33 cellular contexts compared by ENCODE assay signal in the genomic region with DNA sequence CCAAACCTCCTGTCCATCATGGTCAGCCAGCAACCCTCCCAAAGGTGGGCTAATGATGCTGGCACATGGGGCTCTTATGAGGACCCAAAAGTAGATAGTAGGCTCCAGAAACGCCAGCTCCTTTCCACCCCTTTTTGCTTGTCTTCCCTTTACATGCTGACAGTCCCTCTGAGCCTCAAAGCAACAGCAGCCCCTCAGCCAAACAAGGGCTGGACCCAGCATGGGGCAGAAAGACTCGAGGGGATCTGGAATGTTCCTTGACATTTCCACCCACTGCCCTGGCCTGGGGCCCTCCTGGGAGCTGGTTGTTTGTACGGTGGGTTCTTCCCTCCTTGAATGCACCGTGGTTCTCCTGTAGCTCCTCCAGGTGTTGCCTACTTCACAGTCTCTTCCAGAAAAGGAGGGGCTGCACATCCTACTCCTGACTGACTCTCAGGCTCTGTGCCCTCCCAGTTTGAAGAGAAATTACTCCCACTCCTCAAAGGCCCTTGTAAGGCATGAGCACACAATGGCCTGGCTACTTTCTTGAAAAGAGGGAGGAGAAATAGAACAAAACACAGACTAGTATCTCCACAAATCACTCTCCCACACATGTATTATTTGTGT. TPM values are rescaled to one million over a fixed set of nuclear protein-coding genes. Genes with fewer than 3 reads are reported as not detected.
"Had no signal": no experiment of that assay in that cellular context is flagged by ENCODE, and none has a peak within 500 bp of the region (broad histone marks: within the 10 kb centered on the region; RNA-seq: fewer than 3 reads in every experiment).

No MANE protein-coding gene starts in this region.

- H3K9me3 ChIP-seq: body of pancreas, Peyer's patch had no signal

- H3K4me1 ChIP-seq: ascending aorta, body of pancreas, Peyer's patch had no signal

- H3K36me3 ChIP-seq: ascending aorta, Peyer's patch had no signal

- H3K4me3 ChIP-seq: ascending aorta, body of pancreas, Peyer's patch had no signal

- H3K4me1 Mint-ChIP-seq: WTC11 had no signal

- DNase-seq: activated CD4-positive, alpha-beta T cell treated with anti-CD3 and anti-CD28 coated beads for 48 hours; activated CD4-positive, alpha-beta T cell treated with anti-CD3 and anti-CD28 coated beads, Interleukin-2, amount 50 U/mL, for 4 hours; activated CD4-positive, CD25-positive, alpha-beta regulatory T cell treated with anti-CD3 and anti-CD28 coated beads, Interleukin-2, amount 50 U/mL, for 72 hours; activated CD8-positive, alpha-beta memory T cell treated with anti-CD3 and anti-CD28 coated beads, Interleukin-2, amount 50 U/mL, for 48 hours; activated CD8-positive, alpha-beta T cell treated with anti-CD3 and anti-CD28 coated beads, Interleukin-2, amount 10 ng/mL, durations not matched to agents 7 days and 5 days; activated effector memory CD4-positive, alpha-beta T cell treated with Interleukin-2 at 50 U/mL for 16 hours; activated naive CD4-positive, alpha-beta T cell; activated naive CD8-positive, alpha-beta T cell treated with anti-CD3 and anti-CD28 coated beads, Interleukin-2, amount 50 U/mL, for 24 hours; activated T-cell treated with anti-CD3 and anti-CD28 coated beads, Interleukin-2, amount 50 U/mL, for 1 hour; amniotic stem cell; body of pancreas; central memory CD4-positive, alpha-beta T cell; Kasumi-1; KBM-7; NCI-H1092; NCI-H1417; NCI-H1694; NCI-H2029; NCI-H2107; NCI-H2171 treated with DMSO at 0.1 percent for 48 hours; NCI-H226; NCI-H510A; NCI-H526 treated with DMSO at 0.1 percent for 48 hours; NCI-H82; NK-92 treated with Interleukin-12 subunit alpha and Interleukin-12 subunit beta, amount 100 ng/mL, for 24 hours; Peyer's patch; Right ventricle myocardium superior had no signal

- H3K4me3 Mint-ChIP-seq: activated CD8-positive, alpha-beta T cell treated with anti-CD3 and anti-CD28 coated beads, Interleukin-2, amount 10 ng/mL, durations not matched to agents 7 days and 5 days; activated naive CD8-positive, alpha-beta T cell treated with anti-CD3 and anti-CD28 coated beads, Interleukin-2, amount 50 U/mL, for 24 hours; T-helper 1 cell treated with Interleukin-12 subunit alpha and Interleukin-12 subunit beta and Interleukin-4 antibody, amounts not matched to agents 30 μg/mL and 1 μg/mL, for 36 hours; WTC11 had no signal

- H3K27ac Mint-ChIP-seq: activated CD8-positive, alpha-beta T cell treated with anti-CD3 and anti-CD28 coated beads, Interleukin-2, amount 10 ng/mL, durations not matched to agents 7 days and 5 days; activated naive CD4-positive, alpha-beta T cell treated with anti-CD3 and anti-CD28 coated beads, Interleukin-2, amount 50 U/mL, for 72 hours; activated naive CD8-positive, alpha-beta T cell treated with anti-CD3 and anti-CD28 coated beads, Interleukin-2, amount 50 U/mL, for 24 hours; T-helper 1 cell treated with Interleukin-12 subunit alpha and Interleukin-12 subunit beta and Interleukin-4 antibody, amounts not matched to agents 30 μg/mL and 1 μg/mL, for 36 hours; WTC11 had no signal

- ATAC-seq: activated CD8-positive, alpha-beta T cell treated with anti-CD3 and anti-CD28 coated beads, Interleukin-2, amount 10 ng/mL, durations not matched to agents 7 days and 5 days; activated naive CD4-positive, alpha-beta T cell treated with anti-CD3 and anti-CD28 coated beads, Interleukin-2, amount 50 U/mL, for 72 hours; activated naive CD8-positive, alpha-beta T cell treated with anti-CD3 and anti-CD28 coated beads, Interleukin-2, amount 50 U/mL, for 24 hours; body of pancreas; WTC11 had no signal

- H3K27me3 ChIP-seq: ascending aorta, body of pancreas, Peyer's patch had no signal

- H3K27me3 Mint-ChIP-seq: activated naive CD8-positive, alpha-beta T cell treated with anti-CD3 and anti-CD28 coated beads, Interleukin-2, amount 50 U/mL, for 24 hours had no signal

- H3K27ac ChIP-seq: ascending aorta, body of pancreas, Peyer's patch, RWPE1 had no signal

RNA-seq across cellular contexts. Expression of gene NPC1L1, which starts 29.2 kb away (rescaled TPM):
- total RNA-seq: activated CD8-positive, alpha-beta T cell treated with anti-CD3 and anti-CD28 coated beads, Interleukin-2, amount 10 ng/mL, durations not matched to agents 7 days and 5 days; ascending aorta; SK-MEL-5 had no signal
